ENCODE assay signal across 23 cellular contexts in genomic region chr14:74648643-74649042, GRCh38. TPM values are rescaled to one million over a fixed set of nuclear protein-coding genes. Genes with fewer than 3 reads are reported as not detected.
DNase-seq lines count a peak whose midpoint lies in the region; ATAC-seq and TF ChIP-seq lines count a peak whose summit lies in the region.
"Had no signal": no experiment of that assay in that cellular context is flagged by ENCODE, and none has a peak within 500 bp of the region (broad histone marks: within the 10 kb centered on the region; RNA-seq: fewer than 3 reads in every experiment).

No MANE protein-coding gene starts in this region.

- peaks cover 11% of the 10 kb centered on the region; the same call in 1 of the 2 replicates for H3K36me3 Mint-ChIP-seq in HFFc6 (ENCODE audit: low read depth)
- peaks cover 0 to 1% of the 10 kb centered on the region in 2 donors for H3K36me3 Mint-ChIP-seq in stimulated activated naive B cell treated with anti-CD40 and anti-IgM and Interleukin-4, amounts not matched to agents 10 μg/mL and 1 μg/mL and 100 μg/mL, for 72 hours
- H3K36me3 Mint-ChIP-seq: activated CD8-positive, alpha-beta memory T cell treated with anti-CD3 and anti-CD28 coated beads, Interleukin-2, amount 10 ng/mL, durations not matched to agents 7 days and 5 days; memory B cell; natural killer cell had no signal

- peak overlapping the region; percentile 79; the same call in 1 of the 2 replicates for H3K27ac ChIP-seq in SK-N-MC
- H3K27ac ChIP-seq in esophagus (ENCODE audit: low read depth in 2 of 2, low read length in 1 of 2) = peak overlapping the region; percentile 50 to 59
- H3K27ac ChIP-seq in uterus = peak overlapping the region in 1 of 2 donors; percentile 8
- H3K27ac ChIP-seq: transverse colon had no signal

- H3K9me3 ChIP-seq in SK-N-MC (ENCODE audit: low read depth, low read length) = no peaks in the 10 kb centered on the region
- no peaks in the 10 kb centered on the region for H3K9me3 ChIP-seq in esophagus (ENCODE audit: control insufficient read depth in 2 of 2, insufficient read depth in 1 of 2, low read depth in 1 of 2, low read length in 1 of 2)
- no peaks in the 10 kb centered on the region for H3K9me3 ChIP-seq in uterus
- H3K9me3 ChIP-seq: transverse colon had no signal

- no peak for TF ChIP-seq POLR2A in uterus (IDR thresholded peaks at IDR 0.05)

- no peak overlapping the region for H3K9ac ChIP-seq in SK-N-MC (ENCODE audit: insufficient read length)

- WGBS in esophagus, 2 donors = 37 to 51% methylated on average over 9 of the region's 9 CpGs

- peaks cover 2% of the 10 kb centered on the region for H3K27me3 Mint-ChIP-seq in HFFc6 (ENCODE audit: insufficient read depth)
- peaks cover 6 to 19% of the 10 kb centered on the region in 2 donors for H3K27me3 Mint-ChIP-seq in stimulated activated naive B cell treated with anti-CD40 and anti-IgM and Interleukin-4, amounts not matched to agents 10 μg/mL and 1 μg/mL and 100 μg/mL, for 72 hours
- H3K27me3 Mint-ChIP-seq: stimulated activated naive CD8-positive, alpha-beta T cell treated with anti-CD3 and anti-CD28 coated beads, Interleukin-15, Interleukin-2, amounts not matched to agents 100 ng/mL and 50 ng/mL, for 24 hours had no signal

- H3K27me3 ChIP-seq in esophagus (ENCODE audit: control insufficient read depth in 1 of 2, insufficient read depth in 2 of 2, low read length in 2 of 2) = no peaks in the 10 kb centered on the region
- H3K27me3 ChIP-seq in uterus = no peaks in the 10 kb centered on the region

- H3K4me3 Mint-ChIP-seq in HFFc6 = no peak overlapping the region
- H3K4me3 Mint-ChIP-seq in stimulated activated naive B cell treated with anti-CD40 and anti-IgM and Interleukin-4, amounts not matched to agents 10 μg/mL and 1 μg/mL and 100 μg/mL, for 72 hours = no peak overlapping the region
- H3K4me3 Mint-ChIP-seq: activated CD8-positive, alpha-beta memory T cell treated with anti-CD3 and anti-CD28 coated beads, Interleukin-2, amount 10 ng/mL, durations not matched to agents 7 days and 5 days; memory B cell; natural killer cell; stimulated activated naive CD8-positive, alpha-beta T cell treated with anti-CD3 and anti-CD28 coated beads, Interleukin-15, Interleukin-2, amounts not matched to agents 100 ng/mL and 50 ng/mL, for 24 hours had no signal

- peak overlapping the region; percentile 36 for H3K4me3 ChIP-seq in SK-N-MC
- no peak overlapping the region for H3K4me3 ChIP-seq in esophagus (ENCODE audit: low read depth in 1 of 2, low read length in 2 of 2)
- no peak overlapping the region for H3K4me3 ChIP-seq in uterus
- H3K4me3 ChIP-seq: dorsolateral prefrontal cortex, smooth muscle cell, transverse colon had no signal

- ATAC-seq in stimulated activated naive B cell treated with anti-CD40 and anti-IgM and Interleukin-4, amounts not matched to agents 10 μg/mL and 1 μg/mL and 100 μg/mL, for 72 hours (replicated peaks) = no peak
- ATAC-seq: activated CD8-positive, alpha-beta memory T cell treated with anti-CD3 and anti-CD28 coated beads, Interleukin-2, amount 10 ng/mL, durations not matched to agents 7 days and 5 days; natural killer cell had no signal

- DNase-seq in HFFc6 = no peak
- no peak for DNase-seq in SK-N-MC (ENCODE audit: low read depth, low spot score)
- peak; percentile 31 for DNase-seq in retina
- no peak for DNase-seq in dermis blood vessel endothelial cell
- DNase-seq in uterus = no peak
- no peak for DNase-seq in stimulated activated naive B cell treated with anti-CD40 and anti-IgM and Interleukin-4, amounts not matched to agents 10 μg/mL and 1 μg/mL and 100 μg/mL, for 72 hours
- no peak for DNase-seq in D341Med (ENCODE audit: low spot score)
- DNase-seq: activated CD4-positive, alpha-beta T cell treated with anti-CD3 and anti-CD28 coated beads for 4 hours; activated CD8-positive, alpha-beta memory T cell treated with anti-CD3 and anti-CD28 coated beads, Interleukin-2, amount 10 ng/mL, durations not matched to agents 7 days and 5 days; DND-41; dorsolateral prefrontal cortex; erythroblast; Kasumi-1; natural killer cell; NCI-H1048; stimulated activated CD4-positive, alpha-beta T cell treated with anti-CD3 and anti-CD28 coated beads, Interleukin-4, amount 100 ng/mL, for 1 hour; transverse colon had no signal

- H3K4me1 Mint-ChIP-seq in HFFc6 (ENCODE audit: low read depth) = peaks cover 80% of the 10 kb centered on the region
- peaks cover 3 to 4% of the 10 kb centered on the region in 2 donors for H3K4me1 Mint-ChIP-seq in stimulated activated naive B cell treated with anti-CD40 and anti-IgM and Interleukin-4, amounts not matched to agents 10 μg/mL and 1 μg/mL and 100 μg/mL, for 72 hours

- peak overlapping the region; percentile 42 for H3K27ac Mint-ChIP-seq in HFFc6
- no peak overlapping the region for H3K27ac Mint-ChIP-seq in stimulated activated naive B cell treated with anti-CD40 and anti-IgM and Interleukin-4, amounts not matched to agents 10 μg/mL and 1 μg/mL and 100 μg/mL, for 72 hours
- H3K27ac Mint-ChIP-seq: activated CD8-positive, alpha-beta memory T cell treated with anti-CD3 and anti-CD28 coated beads, Interleukin-2, amount 10 ng/mL, durations not matched to agents 7 days and 5 days; activated T-helper 2 cell treated with anti-CD3 and anti-CD28 coated beads, Interferon-gamma antibody, Interleukin-2, Interleukin-4, amounts not matched to agents 10 μg/mL and 5 μg/mL and 100 μg/mL, durations not matched to agents 14 hours and 24 hours and 36 hours; memory B cell; natural killer cell; stimulated activated naive CD8-positive, alpha-beta T cell treated with anti-CD3 and anti-CD28 coated beads, Interleukin-15, Interleukin-2, amounts not matched to agents 100 ng/mL and 50 ng/mL, for 24 hours had no signal

- intact Hi-C loops in uterus (cut with DNase I; ENCODE audit: low total_unique reads) = no loop called here

- TF ChIP-seq CTCF in HFFc6 (IDR thresholded peaks at IDR 0.05) (no peak), uterus (IDR thresholded peaks at IDR 0.05) (no peak)

- H3K36me3 ChIP-seq in SK-N-MC (ENCODE audit: insufficient read depth, low read length) (no peaks in the 10 kb centered on the region), esophagus (ENCODE audit: control insufficient read depth in 2 of 2, insufficient read depth in 2 of 2, low read length in 1 of 2) (no peaks in the 10 kb centered on the region), uterus (no peaks in the 10 kb centered on the region)
- H3K36me3 ChIP-seq: transverse colon had no signal

- peaks cover 7 to 27% of the 10 kb centered on the region in 2 donors for H3K4me1 ChIP-seq in esophagus (ENCODE audit: control insufficient read depth in 2 of 2, insufficient read depth in 2 of 2, low read length in 1 of 2)
- peaks cover 6 to 18% of the 10 kb centered on the region in 2 donors for H3K4me1 ChIP-seq in uterus
- H3K4me1 ChIP-seq: transverse colon had no signal

- H3K9me3 Mint-ChIP-seq in HFFc6 = no peaks in the 10 kb centered on the region
- H3K9me3 Mint-ChIP-seq in stimulated activated naive B cell treated with anti-CD40 and anti-IgM and Interleukin-4, amounts not matched to agents 10 μg/mL and 1 μg/mL and 100 μg/mL, for 72 hours = no peaks in the 10 kb centered on the region
- H3K9me3 Mint-ChIP-seq: activated T-helper 2 cell treated with anti-CD3 and anti-CD28 coated beads, Interferon-gamma antibody, Interleukin-2, Interleukin-4, amounts not matched to agents 10 μg/mL and 5 μg/mL and 100 μg/mL, durations not matched to agents 14 hours and 24 hours and 36 hours; H9; memory B cell; natural killer cell; stimulated activated naive CD8-positive, alpha-beta T cell treated with anti-CD3 and anti-CD28 coated beads, Interleukin-15, Interleukin-2, amounts not matched to agents 100 ng/mL and 50 ng/mL, for 24 hours had no signal

RNA-seq across cellular contexts. Expression of gene LTBP2, which starts 36.6 kb away (rescaled TPM):
- 100 to 1,000 TPM; 109 to 165 (median 120) TPM for total RNA-seq in HFFc6 (2021; fragmentation: NEBNext Ultra II Directional; extraction: Animal tissue kit (Norgen Biotek cat#: 25700))
- polyA plus RNA-seq in esophagus = 1 to 10 TPM; 4.7 to 5.5 TPM
- total RNA-seq in dermis blood vessel endothelial cell (89.2 and 90.5 TPM in 2 replicates), uterus (10 to 100 TPM; 18.8 to 70.6 (median 35.1) TPM)
